6 cellular contexts compared by ENCODE assay signal in the genomic region with DNA sequence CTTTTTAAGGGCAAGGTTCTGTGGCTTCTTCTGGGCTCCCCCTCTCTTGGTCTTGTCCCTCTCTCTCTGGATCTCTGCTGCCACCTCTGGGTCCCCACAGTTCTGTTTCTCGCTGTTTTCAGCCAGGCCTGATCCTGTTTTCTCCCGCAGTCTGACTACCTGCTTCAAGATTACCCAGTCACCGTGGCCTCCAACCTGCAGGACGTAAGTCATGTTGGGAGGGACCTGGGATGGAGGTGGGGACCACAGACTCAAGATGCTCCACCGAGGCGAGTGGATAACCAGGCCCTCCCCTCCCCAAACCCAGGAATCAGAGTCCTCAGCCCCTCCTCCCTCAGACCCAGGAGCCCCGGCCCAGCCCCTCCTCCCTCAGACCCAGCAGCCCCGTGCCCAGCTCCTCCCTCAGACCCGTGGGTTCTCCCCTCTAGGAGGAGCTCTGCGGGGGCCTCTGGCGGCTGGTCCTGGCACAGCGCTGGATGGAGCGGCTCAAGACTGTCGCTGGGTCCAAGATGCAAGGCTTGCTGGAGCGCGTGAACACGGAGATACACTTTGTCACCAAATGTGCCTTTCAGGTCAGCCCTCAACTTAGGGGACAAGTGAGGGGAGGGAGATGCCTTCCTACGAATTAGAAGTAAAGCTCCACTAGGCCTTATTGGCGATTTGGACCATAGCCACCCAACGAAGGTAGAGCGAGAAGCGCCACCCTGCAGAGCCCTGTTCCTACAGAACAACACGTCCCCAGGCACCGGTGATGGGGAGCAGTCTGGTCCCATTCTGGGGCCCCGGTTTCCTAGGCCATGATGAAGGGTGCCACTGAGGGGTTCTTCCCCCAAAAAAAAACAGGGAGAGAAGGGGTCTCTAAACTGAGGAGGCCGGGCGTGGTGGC. TPM values are rescaled to one million over a fixed set of nuclear protein-coding genes. Genes with fewer than 3 reads are reported as not detected.
DNase-seq lines count a peak whose midpoint lies in the region; ATAC-seq, FAIRE-seq and TF ChIP-seq lines count a peak whose summit lies in the region.

No MANE protein-coding gene starts in this region.

- H3K4me1 ChIP-seq in CD8-positive, alpha-beta memory T cell (ENCODE audit: insufficient read depth, low read length), result peaks cover 51% of the 10 kb centered on the region
- peaks cover 12% of the 10 kb centered on the region for H3K4me1 ChIP-seq in OCI-LY3 (ENCODE audit: low read length)
- peaks cover 11 to 46% of the 10 kb centered on the region in 2 experiments for H3K4me1 ChIP-seq in K562 (replicated peaks in 1 of 2; ENCODE audit: control insufficient read depth in 2 of 2, insufficient read depth in 2 of 2, low read length in 2 of 2)
- peaks cover 5% of the 10 kb centered on the region for H3K4me1 ChIP-seq in ovary (ENCODE audit: insufficient read depth)

- H3K36me3 Mint-ChIP-seq in CD8-positive, alpha-beta memory T cell, result peaks cover 3 to 33% (median 6%) of the 10 kb centered on the region in 3 donors

- no peaks in the 10 kb centered on the region for H3K9me3 ChIP-seq in CD8-positive, alpha-beta memory T cell (ENCODE audit: low read length)
- H3K9me3 ChIP-seq in OCI-LY3 (ENCODE audit: insufficient read depth, low read length) (no peaks in the 10 kb centered on the region), K562 (replicated peaks; ENCODE audit: control insufficient read depth, insufficient read depth, low read depth, low read length) (no peaks in the 10 kb centered on the region), ovary (no peaks in the 10 kb centered on the region)

- 47% methylated on average over 17 of the region's 27 CpGs for WGBS in K562 (ENCODE audit: insufficient coverage, low coverage, missing lambda C conversion rate)
- 61% methylated on average over 27 of the region's 27 CpGs for WGBS in ovary, 3 donors

- DNase-seq in CD8-positive, alpha-beta memory T cell, result peak in 4 of 5 donors; percentile 46 to 79 (median 68)
- DNase-seq in K562 (ENCODE audit: extremely low read depth in 1 of 4, low spot score in 3 of 4) (peak; percentile 60 to 76 (median 64)), ovary (peak in 3 of 5 donors; percentile 48 to 51 (median 49))

- H3K79me2 ChIP-seq in OCI-LY3 (ENCODE audit: low read length) (no peaks in the 10 kb centered on the region), K562 (ENCODE audit: control insufficient read depth, insufficient read depth, low read length) (no peaks in the 10 kb centered on the region)

- peak overlapping the region; percentile 74 for H3K27ac ChIP-seq in CD8-positive, alpha-beta memory T cell (ENCODE audit: low read depth, low read length)
- H3K27ac ChIP-seq in OCI-LY3 (ENCODE audit: low read length) (no peak overlapping the region), K562 (ENCODE audit: extremely low read depth, low read depth, low read length) (no peak overlapping the region), ovary (no peak overlapping the region)

- TF ChIP-seq POLR2A in K562 (conservative IDR thresholded peaks at IDR 0.05), result no peak
- no peak for TF ChIP-seq POLR2A in ovary (IDR thresholded peaks at IDR 0.05)
- no peak for TF ChIP-seq POLR2A in GM18505 (IDR thresholded peaks at IDR 0.05; ENCODE audit: borderline replicate concordance, extremely low read depth, insufficient read depth, insufficient read length)

- H3K36me3 ChIP-seq in CD8-positive, alpha-beta memory T cell (ENCODE audit: insufficient read depth, low read length), result peaks cover 17% of the 10 kb centered on the region
- H3K36me3 ChIP-seq in OCI-LY3 (replicated peaks; ENCODE audit: low read depth, low read length) (no peaks in the 10 kb centered on the region), K562 (ENCODE audit: control insufficient read depth, insufficient read depth, low read length) (no peaks in the 10 kb centered on the region), ovary (no peaks in the 10 kb centered on the region)

- POLR2A ChIA-PET in CD8-positive, alpha-beta memory T cell (lab: Charles Lee), result interaction anchor here (1.0 to 1.5 kb wide), 5 partner anchors 12 to 114 kb away, joined by 3 to 5 read pairs (median 5); a partner anchor contains a TSS
- POLR2A ChIA-PET in K562 (lab: Yijun Ruan, JAX), result interaction anchor here (0.6 to 1.7 kb wide), 6 partner anchors 12 to 145 kb away, joined by 3 to 16 read pairs (median 4); a partner anchor contains a TSS

- peak in 1 of 2 experiments; percentile 44; a peak in 3 of 4 replicates for TF ChIP-seq RAD21 in K562 (CRISPR knock-in tag; conservative IDR thresholded peaks at IDR 0.05 in 1 of 2, IDR thresholded peaks at IDR 0.05 in 1 of 2)

- H3K4me2 ChIP-seq in OCI-LY3 (ENCODE audit: low read length) (no peak overlapping the region), K562 (ENCODE audit: insufficient read depth, low read length) (peak overlapping the region; percentile 37; the same call in 1 of the 2 replicates)

- CTCF ChIA-PET in CD8-positive, alpha-beta memory T cell (lab: Charles Lee), result interaction anchor here (0.9 to 3.0 kb wide), 18 partner anchors 8 to 142 kb away, joined by 3 to 13 read pairs (median 5); a partner anchor contains a TSS
- CTCF ChIA-PET in K562 (lab: Yijun Ruan, JAX; ENCODE audit: low intra/inter-chr PET ratio), result interaction anchor here (0.6 to 0.9 kb wide), 2 partner anchors 84 to 204 kb away, joined by 4 read pairs; no protein-coding TSS in a partner anchor

- BruUV-seq in K562 (replicated peaks; lab: Mats Ljungman, UMichigan), result no TSS peak

- H2AFZ ChIP-seq in OCI-LY3 (ENCODE audit: low read depth, low read length) (no peak overlapping the region), K562 (ENCODE audit: low read depth, low read length) (peak overlapping the region; percentile 60)

- intact Hi-C loops in K562 (cut with micrococcal nuclease), result no loop called here
- intact Hi-C loops in ovary (cut with DNase I), result loop anchor here in 1 of 4 donors (10.0 kb wide), 1 partner anchor 209 kb away; a partner anchor contains a TSS

- peak; percentile 13 for TF ChIP-seq CTCF in OCI-LY3 (IDR thresholded peaks at IDR 0.05; ENCODE audit: low read depth, low read length)
- TF ChIP-seq CTCF in K562 (IDR thresholded peaks at IDR 0.05 in 2 of 3, conservative IDR thresholded peaks at IDR 0.05 in 1 of 3; ENCODE audit: insufficient read depth in 2 of 3, low read depth in 1 of 3, low read length in 3 of 3), result peak; percentile 69 to 94 (median 75)
- TF ChIP-seq CTCF in ovary (IDR thresholded peaks at IDR 0.05), result no peak

- no peaks in the 10 kb centered on the region for H3K9me1 ChIP-seq in K562 (ENCODE audit: control insufficient read depth, insufficient read depth, low read length)

- peaks cover 28 to 48% (median 29%) of the 10 kb centered on the region in 3 donors for H3K4me1 Mint-ChIP-seq in CD8-positive, alpha-beta memory T cell

- H3K9me3 Mint-ChIP-seq in CD8-positive, alpha-beta memory T cell, result no peaks in the 10 kb centered on the region

- peak overlapping the region; percentile 95 to 100 (median 98) for H3K27ac Mint-ChIP-seq in CD8-positive, alpha-beta memory T cell

- ATAC-seq in K562 (peak; percentile 85), GM18511 (IDR thresholded peaks at IDR 0.05; ENCODE audit: unreplicated experiment) (no peak), GM18505 (IDR thresholded peaks at IDR 0.05; ENCODE audit: unreplicated experiment) (no peak)

- no peak for TF ChIP-seq EP300 in K562 (IDR thresholded peaks at IDR 0.05; ENCODE audit: low read length)
- no peak for TF ChIP-seq EP300 in ovary (IDR thresholded peaks at IDR 0.05)

- H3K27me3 Mint-ChIP-seq in CD8-positive, alpha-beta memory T cell, result peaks cover 0 to 3% of the 10 kb centered on the region in 2 donors

- no peaks in the 10 kb centered on the region for H3K27me3 ChIP-seq in CD8-positive, alpha-beta memory T cell (ENCODE audit: insufficient read depth, low read length, poor library complexity, severe bottlenecking)
- H3K27me3 ChIP-seq in OCI-LY3 (ENCODE audit: low read depth, low read length) (no peaks in the 10 kb centered on the region), K562 (ENCODE audit: control insufficient read depth in 2 of 2, insufficient read depth in 2 of 2, low read length in 2 of 2) (no peaks in the 10 kb centered on the region), ovary (no peaks in the 10 kb centered on the region)

- no peak overlapping the region for H3K9ac ChIP-seq in OCI-LY3 (ENCODE audit: low read length)
- H3K9ac ChIP-seq in K562 (ENCODE audit: insufficient read depth in 1 of 2, low read depth in 2 of 2, low read length in 2 of 2), result no peak overlapping the region; a peak in 1 of 4 replicates

- no peaks in the 10 kb centered on the region for H4K20me1 ChIP-seq in OCI-LY3 (ENCODE audit: insufficient read depth, low read length)
- no peaks in the 10 kb centered on the region for H4K20me1 ChIP-seq in K562 (replicated peaks; ENCODE audit: control insufficient read depth, insufficient read depth, low read length)

- in situ Hi-C loops in K562 (cut with MboI), result no loop called here

- H3K4me3 Mint-ChIP-seq in CD8-positive, alpha-beta memory T cell, result peak overlapping the region; percentile 90 to 98 (median 95)

- peak overlapping the region; percentile 75 for H3K4me3 ChIP-seq in CD8-positive, alpha-beta memory T cell (ENCODE audit: low read length)
- H3K4me3 ChIP-seq in OCI-LY3 (ENCODE audit: low read length) (no peak overlapping the region), K562 (no peak overlapping the region), ovary (no peak overlapping the region)

- peak; percentile 78 for FAIRE-seq in K562 (lab: Jason Lieb, UNC)

RNA-seq across cellular contexts. Expression of a gene that starts 2.2 kb away (rescaled TPM):
- total RNA-seq in CD8-positive, alpha-beta memory T cell, result 10 to 100 TPM; 63.9 to 71.5 TPM
- 148 TPM for polyA plus RNA-seq in CD8-positive, alpha-beta memory T cell
- 5.7 and 5.8 TPM in 2 replicates for total RNA-seq in K562 (2011; cell fraction: chromatin; rRNA removed; ENCODE audit: low replicate concordance)
- 3.2 and 4.3 TPM in 2 replicates for total RNA-seq in K562 (2011; cell fraction: nucleolus; rRNA removed)
- total RNA-seq in K562 (2011; cell fraction: nucleoplasm; rRNA removed), result 5.0 and 5.5 TPM in 2 replicates
- total RNA-seq in K562 (2014; rRNA removed) (0.86 and 2.2 TPM in 2 replicates), K562 (2014; rRNA removed; fragmentation: Illumina TruSeq; extraction: Trizol) (0.35 and 1.1 TPM in 2 replicates), K562 (2015; rRNA removed; fragmentation: Illumina TruSeq; extraction: Trizol) (1.1 and 1.5 TPM in 2 replicates), K562 (2021) (5.0 and 6.4 TPM in 2 replicates), ovary (10 to 100 TPM in 5 of 7 donors, 1 to 10 TPM in 2; 5.1 to 15.2 (median 12.2) TPM)
- polyA plus RNA-seq in K562 (2011; rRNA removed) (1.2 and 2.5 TPM in 2 replicates), K562 (2014; fragmentation: Illumina TruSeq; extraction: Trizol) (1.4 and 3.4 TPM in 2 replicates), K562 (2014; fragmentation: Nextera tagmentation; extraction: Ambion mirVana) (under 1 TPM; 0.31 to 0.49 TPM), K562 (2014; rRNA removed) (2.8 and 4.2 TPM in 2 replicates), ovary (10 to 100 TPM in 1 of 2 donors, 1 to 10 TPM in 1; 3.9 to 15.3 TPM)
- 1.7 and 5.8 TPM in 2 replicates for polyA plus RNA-seq in K562 (2011; cell fraction: cytosol; rRNA removed)
- 2.3 and 4.0 TPM in 2 replicates for polyA plus RNA-seq in K562 (2011; cell fraction: nucleus; rRNA removed)
- polyA plus RNA-seq in K562 (2012), result 5.5 and 15.1 TPM in 2 replicates
- 0.24 and 0.95 TPM in 2 replicates for polyA minus RNA-seq in K562 (2011; rRNA and poly(A)+ RNA removed)
- 2.0 TPM in 1 of 2 replicates, not detected in the other for polyA minus RNA-seq in K562 (2011; cell fraction: cytosol; rRNA and poly(A)+ RNA removed)
- polyA minus RNA-seq in K562 (2011; cell fraction: nucleus; rRNA and poly(A)+ RNA removed), result 0.54 and 1.6 TPM in 2 replicates

RNA-seq across cellular contexts. Expression of a gene that starts 11.2 kb away (rescaled TPM):
- total RNA-seq in CD8-positive, alpha-beta memory T cell, result 1,000 to 10,000 TPM; 3,865 to 3,912 TPM
- polyA plus RNA-seq in CD8-positive, alpha-beta memory T cell, result 2,679 TPM
- 424 and 920 TPM in 2 replicates for total RNA-seq in K562 (2011; cell fraction: chromatin; rRNA removed; ENCODE audit: low replicate concordance)
- total RNA-seq in K562 (2011; cell fraction: nucleolus; rRNA removed), result 1,992 and 2,335 TPM in 2 replicates
- total RNA-seq in K562 (2011; cell fraction: nucleoplasm; rRNA removed), result 1,435 and 2,039 TPM in 2 replicates
- 4,435 and 4,908 TPM in 2 replicates for total RNA-seq in K562 (2014; rRNA removed)
- 1,693 and 1,744 TPM in 2 replicates for total RNA-seq in K562 (2014; rRNA removed; fragmentation: Illumina TruSeq; extraction: Trizol)
- total RNA-seq in K562 (2015; rRNA removed; fragmentation: Illumina TruSeq; extraction: Trizol), result 2,336 and 2,363 TPM in 2 replicates
- 3,484 and 3,598 TPM in 2 replicates for total RNA-seq in K562 (2021)
- polyA plus RNA-seq in K562 (2011; rRNA removed), result 3,377 and 4,740 TPM in 2 replicates
- polyA plus RNA-seq in K562 (2011; cell fraction: cytosol; rRNA removed), result 4,156 and 5,491 TPM in 2 replicates
- polyA plus RNA-seq in K562 (2011; cell fraction: nucleus; rRNA removed), result 2,583 and 2,819 TPM in 2 replicates
- polyA plus RNA-seq in K562 (2012), result 5,015 and 6,183 TPM in 2 replicates
- 2,949 and 2,951 TPM in 2 replicates for polyA plus RNA-seq in K562 (2014; fragmentation: Illumina TruSeq; extraction: Trizol)
- polyA plus RNA-seq in K562 (2014; fragmentation: Nextera tagmentation; extraction: Ambion mirVana), result 1,000 to 10,000 TPM; 2,516 to 2,665 TPM
- polyA plus RNA-seq in K562 (2014; rRNA removed), result 5,374 and 5,482 TPM in 2 replicates
- 823 and 942 TPM in 2 replicates for polyA minus RNA-seq in K562 (2011; rRNA and poly(A)+ RNA removed)
- 967 and 1,445 TPM in 2 replicates for polyA minus RNA-seq in K562 (2011; cell fraction: cytosol; rRNA and poly(A)+ RNA removed)
- polyA minus RNA-seq in K562 (2011; cell fraction: nucleus; rRNA and poly(A)+ RNA removed), result 1,358 and 2,443 TPM in 2 replicates
- total RNA-seq in ovary, result 1,000 to 10,000 TPM; 4,998 to 9,736 (median 6,664) TPM
- 1,000 to 10,000 TPM; 3,682 to 6,907 TPM for polyA plus RNA-seq in ovary

RNA-seq across cellular contexts. Expression of a gene that starts 20.0 kb away (rescaled TPM):
- total RNA-seq in CD8-positive, alpha-beta memory T cell, result 1,000 to 10,000 TPM; 2,863 to 2,871 TPM
- polyA plus RNA-seq in CD8-positive, alpha-beta memory T cell, result 1,959 TPM
- 240 and 424 TPM in 2 replicates for total RNA-seq in K562 (2011; cell fraction: chromatin; rRNA removed; ENCODE audit: low replicate concordance)
- total RNA-seq in K562 (2011; cell fraction: nucleolus; rRNA removed), result 713 and 872 TPM in 2 replicates
- 819 and 1,369 TPM in 2 replicates for total RNA-seq in K562 (2011; cell fraction: nucleoplasm; rRNA removed)
- total RNA-seq in K562 (2014; rRNA removed) (4,429 and 4,457 TPM in 2 replicates), K562 (2014; rRNA removed; fragmentation: Illumina TruSeq; extraction: Trizol) (3,727 and 4,095 TPM in 2 replicates), K562 (2015; rRNA removed; fragmentation: Illumina TruSeq; extraction: Trizol) (4,584 and 4,811 TPM in 2 replicates), K562 (2021) (2,569 and 2,586 TPM in 2 replicates), ovary (over 10,000 TPM in 2 of 7 donors, 1,000 to 10,000 TPM in 5; 2,881 to 13,366 (median 4,211) TPM)
- polyA plus RNA-seq in K562 (2011; rRNA removed) (3,634 and 4,412 TPM in 2 replicates), K562 (2014; fragmentation: Illumina TruSeq; extraction: Trizol) (9,049 and 9,152 TPM in 2 replicates), K562 (2014; fragmentation: Nextera tagmentation; extraction: Ambion mirVana) (1,000 to 10,000 TPM; 3,635 to 4,338 TPM), K562 (2014; rRNA removed) (4,533 and 5,388 TPM in 2 replicates), ovary (1,000 to 10,000 TPM; 8,754 to 9,572 TPM)
- 6,629 and 8,365 TPM in 2 replicates for polyA plus RNA-seq in K562 (2011; cell fraction: cytosol; rRNA removed)
- polyA plus RNA-seq in K562 (2011; cell fraction: nucleus; rRNA removed), result 1,560 and 2,176 TPM in 2 replicates
- 4,370 and 4,381 TPM in 2 replicates for polyA plus RNA-seq in K562 (2012)
- polyA minus RNA-seq in K562 (2011; rRNA and poly(A)+ RNA removed), result 1,200 and 1,243 TPM in 2 replicates
- 776 and 786 TPM in 2 replicates for polyA minus RNA-seq in K562 (2011; cell fraction: cytosol; rRNA and poly(A)+ RNA removed)
- polyA minus RNA-seq in K562 (2011; cell fraction: nucleus; rRNA and poly(A)+ RNA removed), result 241 and 515 TPM in 2 replicates

RNA-seq across cellular contexts. Expression of a gene that starts 23.2 kb away (rescaled TPM):
- 10 to 100 TPM; 46.7 to 51.8 TPM for total RNA-seq in CD8-positive, alpha-beta memory T cell
- 32.5 TPM for polyA plus RNA-seq in CD8-positive, alpha-beta memory T cell
- total RNA-seq in K562 (2011; cell fraction: chromatin; rRNA removed; ENCODE audit: low replicate concordance), result 12.5 and 54.5 TPM in 2 replicates
- 31.5 and 38.2 TPM in 2 replicates for total RNA-seq in K562 (2011; cell fraction: nucleolus; rRNA removed)
- total RNA-seq in K562 (2011; cell fraction: nucleoplasm; rRNA removed), result 31.5 and 34.9 TPM in 2 replicates
- total RNA-seq in K562 (2014; rRNA removed) (46.2 and 52.2 TPM in 2 replicates), K562 (2014; rRNA removed; fragmentation: Illumina TruSeq; extraction: Trizol) (2.1 and 2.4 TPM in 2 replicates), K562 (2015; rRNA removed; fragmentation: Illumina TruSeq; extraction: Trizol) (17.0 and 18.6 TPM in 2 replicates), K562 (2021) (36.9 and 40.3 TPM in 2 replicates), ovary (10 to 100 TPM; 15.8 to 24.2 (median 20.2) TPM)
- polyA plus RNA-seq in K562 (2011; rRNA removed) (7.6 and 12.4 TPM in 2 replicates), K562 (2014; fragmentation: Illumina TruSeq; extraction: Trizol) (2.2 and 8.9 TPM in 2 replicates), K562 (2014; fragmentation: Nextera tagmentation; extraction: Ambion mirVana) (1 to 10 TPM; 2.8 to 3.3 TPM), K562 (2014; rRNA removed) (29.7 and 31.7 TPM in 2 replicates), ovary (10 to 100 TPM in 1 of 2 donors, under 1 TPM in 1; 0.93 to 22.5 TPM)
- 14.7 and 45.1 TPM in 2 replicates for polyA plus RNA-seq in K562 (2011; cell fraction: cytosol; rRNA removed)
- 30.5 and 50.7 TPM in 2 replicates for polyA plus RNA-seq in K562 (2011; cell fraction: nucleus; rRNA removed)
- 26.1 and 43.4 TPM in 2 replicates for polyA plus RNA-seq in K562 (2012)
- polyA minus RNA-seq in K562 (2011; rRNA and poly(A)+ RNA removed), result 3.5 and 5.4 TPM in 2 replicates
- 22.0 and 25.8 TPM in 2 replicates for polyA minus RNA-seq in K562 (2011; cell fraction: cytosol; rRNA and poly(A)+ RNA removed)
- 6.6 and 9.0 TPM in 2 replicates for polyA minus RNA-seq in K562 (2011; cell fraction: nucleus; rRNA and poly(A)+ RNA removed)

RNA-seq across cellular contexts. Expression of a gene that starts 24.6 kb away (rescaled TPM):
- total RNA-seq in CD8-positive, alpha-beta memory T cell, result 100 to 1,000 TPM; 132 to 138 TPM
- 81.8 TPM for polyA plus RNA-seq in CD8-positive, alpha-beta memory T cell
- total RNA-seq in K562 (2011; cell fraction: chromatin; rRNA removed; ENCODE audit: low replicate concordance), result 153 and 228 TPM in 2 replicates
- 123 and 143 TPM in 2 replicates for total RNA-seq in K562 (2011; cell fraction: nucleolus; rRNA removed)
- 145 and 152 TPM in 2 replicates for total RNA-seq in K562 (2011; cell fraction: nucleoplasm; rRNA removed)
- total RNA-seq in K562 (2014; rRNA removed) (224 and 233 TPM in 2 replicates), K562 (2014; rRNA removed; fragmentation: Illumina TruSeq; extraction: Trizol) (102 and 112 TPM in 2 replicates), K562 (2015; rRNA removed; fragmentation: Illumina TruSeq; extraction: Trizol) (120 and 125 TPM in 2 replicates), K562 (2021) (161 and 164 TPM in 2 replicates), ovary (10 to 100 TPM; 42.6 to 69.4 (median 58.5) TPM)
- polyA plus RNA-seq in K562 (2011; rRNA removed) (137 and 156 TPM in 2 replicates), K562 (2014; fragmentation: Illumina TruSeq; extraction: Trizol) (137 and 156 TPM in 2 replicates), K562 (2014; fragmentation: Nextera tagmentation; extraction: Ambion mirVana) (10 to 100 TPM; 26.5 to 48.0 TPM), K562 (2014; rRNA removed) (199 and 221 TPM in 2 replicates), ovary (10 to 100 TPM; 28.6 to 63.5 TPM)
- polyA plus RNA-seq in K562 (2011; cell fraction: cytosol; rRNA removed), result 171 and 200 TPM in 2 replicates
- 229 and 274 TPM in 2 replicates for polyA plus RNA-seq in K562 (2011; cell fraction: nucleus; rRNA removed)
- polyA plus RNA-seq in K562 (2012), result 153 and 156 TPM in 2 replicates
- 105 and 146 TPM in 2 replicates for polyA minus RNA-seq in K562 (2011; rRNA and poly(A)+ RNA removed)
- polyA minus RNA-seq in K562 (2011; cell fraction: cytosol; rRNA and poly(A)+ RNA removed), result 63.5 and 65.9 TPM in 2 replicates
- 52.0 and 62.1 TPM in 2 replicates for polyA minus RNA-seq in K562 (2011; cell fraction: nucleus; rRNA and poly(A)+ RNA removed)

Comparison
In these comparisons a context has a peak if more than half of its experiments do, and no peak if none do; other contexts are left out.
1. CTCF ChIP-seq: peak in OCI-LY3 (single experiment) and K562 (3 of 3); none in ovary (0 of 3).
2. RNA of a gene that starts 2.2 kb away (total RNA-seq): 63.9 to 71.5 TPM in CD8-positive, alpha-beta memory T cell; 5.1 to 15.2 TPM in ovary and 0.35 to 6.4 TPM in K562; every median in the first group is over 4 times any median in the second.
3. Peak in every context shown above with its lines, with median percentiles within 50 percentile points of each other: DNase-seq.